22 cellular contexts compared by ENCODE assay signal in genomic region chr6:136445063-136445462, GRCh38.
"Had no signal": no experiment of that assay in that cellular context is flagged by ENCODE, and none has a peak within 500 bp of the region (broad histone marks: within the 10 kb centered on the region; RNA-seq: fewer than 3 reads in every experiment).

No MANE protein-coding gene starts in this region.

- ATAC-seq: activated T-cell treated with anti-CD3 and anti-CD28 coated beads, Interleukin-2, amount 50 U/mL, for 4 hours; activated T-helper 17 cell treated with anti-CD3 and anti-CD28 coated beads, Interleukin-2, amount 50 U/mL, for 72 hours; body of pancreas; effector memory CD8-positive, alpha-beta T cell; gastroesophageal sphincter; naive thymus-derived CD4-positive, alpha-beta T cell; right cardiac atrium; stimulated activated effector memory CD8-positive, alpha-beta T cell treated with anti-CD3 and anti-CD28 coated beads, Interleukin-12 subunit alpha, Interleukin-12 subunit beta, amount 100 ng/mL, for 72 hours; upper lobe of right lung had no signal

- H3K9ac ChIP-seq: parathyroid adenoma had no signal

- H2AFZ ChIP-seq: parathyroid adenoma had no signal

- FAIRE-seq: kidney had no signal

- H3K27ac ChIP-seq: coronary artery, gastroesophageal sphincter, parathyroid adenoma, thyroid gland, upper lobe of right lung had no signal

- H3K27me3 ChIP-seq: body of pancreas, gastroesophageal sphincter, thyroid gland, upper lobe of right lung had no signal

- H3K4me1 ChIP-seq: gastroesophageal sphincter, thyroid gland, upper lobe of right lung had no signal

- DNase-seq: activated CD4-positive, alpha-beta memory T cell treated with anti-CD3 and anti-CD28 coated beads, Interleukin-2, amount 10 ng/mL, durations not matched to agents 7 days and 5 days; activated CD4-positive, alpha-beta T cell treated with anti-CD3 and anti-CD28 coated beads, Interleukin-2, amount 10 ng/mL, durations not matched to agents 7 days and 5 days; activated CD4-positive, CD25-positive, alpha-beta regulatory T cell treated with anti-CD3 and anti-CD28 coated beads, Interleukin-2, amount 50 U/mL, for 72 hours; activated T-cell treated with anti-CD3 and anti-CD28 coated beads, Interleukin-2, amount 50 U/mL, for 4 hours; aorta; body of pancreas; cerebellar nuclear complex; effector memory CD8-positive, alpha-beta T cell; erythroblast; hippocampal formation; kidney; naive thymus-derived CD4-positive, alpha-beta T cell; right cardiac atrium; stimulated activated CD4-positive, alpha-beta T cell treated with anti-CD3 and anti-CD28 coated beads, Interleukin-4, amount 100 ng/mL, for 24 hours; T-helper 2 cell; thyroid gland; upper lobe of right lung had no signal

- H3K36me3 ChIP-seq: gastroesophageal sphincter, thyroid gland, upper lobe of right lung had no signal

- H3K9me3 ChIP-seq: body of pancreas, gastroesophageal sphincter, thyroid gland, upper lobe of right lung had no signal

- H3K4me3 ChIP-seq: body of pancreas, coronary artery, gastroesophageal sphincter, thyroid gland, upper lobe of right lung had no signal
